In the genomic region with DNA sequence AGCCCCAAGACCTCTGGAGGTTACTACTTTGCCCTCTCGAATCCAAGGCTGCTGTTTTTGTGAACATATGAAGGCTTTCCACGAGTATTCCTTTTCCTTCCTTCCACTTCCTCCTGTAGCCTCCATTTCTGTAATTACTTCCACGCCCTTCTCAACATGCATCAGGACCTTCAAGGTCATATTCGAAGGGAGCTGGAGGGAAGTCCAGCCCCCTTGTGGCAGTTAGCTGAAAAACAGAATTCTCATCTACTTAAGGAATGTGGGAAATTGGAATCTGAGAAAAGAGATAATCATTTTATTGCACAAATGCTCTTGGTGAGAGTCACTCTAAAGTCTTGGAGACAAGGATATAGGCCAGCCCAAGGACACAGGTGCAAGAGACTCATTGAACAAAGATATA, we compare ENCODE assay signal across 17 cellular contexts.
DNase-seq lines count a peak whose midpoint lies in the region; ATAC-seq and TF ChIP-seq lines count a peak whose summit lies in the region.
"Had no signal": no experiment of that assay in that cellular context is flagged by ENCODE, and none has a peak within 500 bp of the region (broad histone marks: within the 10 kb centered on the region; RNA-seq: fewer than 3 reads in every experiment).

No MANE protein-coding gene starts in this region.

- H3K27me3 Mint-ChIP-seq in H9 (ENCODE audit: low read depth) = no peaks in the 10 kb centered on the region
- H3K27me3 Mint-ChIP-seq: activated B cell treated with CpG ODN at 0.5 μM for 24 hours, memory B cell had no signal

- H3K4me3 Mint-ChIP-seq in H9 = no peak overlapping the region; a peak in 1 of 5 replicates
- H3K4me3 Mint-ChIP-seq: activated B cell treated with CpG ODN at 0.5 μM for 24 hours, memory B cell had no signal

- no peak overlapping the region for H2AK5ac ChIP-seq in H9 (ENCODE audit: insufficient read length, low read length)

- no peak overlapping the region for H3K56ac ChIP-seq in H9 (ENCODE audit: insufficient read length, low read depth, low read length)

- H3K9me3 ChIP-seq in H9 (ENCODE audit: control insufficient read depth, low read depth, low read length) = no peaks in the 10 kb centered on the region
- H3K9me3 ChIP-seq: gastrocnemius medialis had no signal

- no peak for ATAC-seq in HG02588 (IDR thresholded peaks at IDR 0.05; ENCODE audit: unreplicated experiment)
- ATAC-seq in HG03280 (IDR thresholded peaks at IDR 0.05; ENCODE audit: unreplicated experiment) = no peak
- ATAC-seq: gastrocnemius medialis, right cardiac atrium had no signal

- H3K23ac ChIP-seq in H9 (ENCODE audit: insufficient read length, low read depth, low read length) = no peak overlapping the region

- H4K8ac ChIP-seq in H9 (replicated peaks; ENCODE audit: insufficient read length, low read depth, low read length) = no peak overlapping the region

- H3K36me3 Mint-ChIP-seq in H9 (ENCODE audit: insufficient read depth in 1 of 3, low read depth in 3 of 3) = peaks cover 0 to 5% (median 2%) of the 10 kb centered on the region in 3 experiments; a peak in 2 of 7 replicates
- H3K36me3 Mint-ChIP-seq: memory B cell had no signal

- peaks cover 0 to 3% of the 10 kb centered on the region in 2 experiments; a peak in 1 of 5 replicates for H3K9me3 Mint-ChIP-seq in H9

- H3K9ac ChIP-seq in H9 (ENCODE audit: extremely low read depth, insufficient read length, low read length) = no peak overlapping the region
- H3K9ac ChIP-seq: BLaER1 treated with 17β-estradiol and CSF1 and Interleukin-3, amounts not matched to agents 10 nM and 100 nM had no signal

- H2AFZ ChIP-seq in H9 (ENCODE audit: low read length) = no peak overlapping the region

- H3K4me2 ChIP-seq in H9 (ENCODE audit: insufficient read depth, insufficient read length, low read length) = no peak overlapping the region
- H3K4me2 ChIP-seq: BLaER1 treated with 17β-estradiol and CSF1 and Interleukin-3, amounts not matched to agents 10 nM and 100 nM had no signal

- H3K4me1 Mint-ChIP-seq in H9 = peaks cover 9 to 13% of the 10 kb centered on the region in 2 experiments
- H3K4me1 Mint-ChIP-seq: activated B cell treated with CpG ODN at 0.5 μM for 24 hours, memory B cell had no signal

- H3K27ac ChIP-seq in C4-2B (no peak overlapping the region), H9 (ENCODE audit: insufficient read length, low read depth, low read length) (no peak overlapping the region)
- H3K27ac ChIP-seq: BLaER1 treated with 17β-estradiol and CSF1 and Interleukin-3, amounts not matched to agents 10 nM and 100 nM; gastrocnemius medialis had no signal

- no peak overlapping the region for H2BK5ac ChIP-seq in H9 (ENCODE audit: insufficient read length, low read length)

- H2BK12ac ChIP-seq in H9 (ENCODE audit: insufficient read length, low read depth, low read length) = no peak overlapping the region

- TF ChIP-seq CTCF in C4-2B (conservative IDR thresholded peaks at IDR 0.05) (peak; percentile 41), H9 (conservative IDR thresholded peaks at IDR 0.05) (peak; percentile 58; the same call in 2 of the 3 replicates), kidney epithelial cell (IDR thresholded peaks at IDR 0.05; ENCODE audit: insufficient read depth, low read length, poor library complexity, severe bottlenecking) (peak; percentile 17)

- no peaks in the 10 kb centered on the region for H4K20me1 ChIP-seq in H9 (ENCODE audit: control insufficient read depth, insufficient read depth, insufficient read length)
- H4K20me1 ChIP-seq: BLaER1 treated with 17β-estradiol and CSF1 and Interleukin-3, amounts not matched to agents 10 nM and 100 nM had no signal

- no peak overlapping the region for H2BK20ac ChIP-seq in H9 (ENCODE audit: low read depth, low read length, poor library complexity, severe bottlenecking)

- H3K14ac ChIP-seq in H9 (ENCODE audit: insufficient read depth, low read length) = no peak overlapping the region

- no peak overlapping the region for H3T11ph ChIP-seq in H9 (ENCODE audit: low read length)

- no peak for DNase-seq in H9
- peak; percentile 19 for DNase-seq in RKO (ENCODE audit: low spot score)
- DNase-seq in kidney epithelial cell (ENCODE audit: low read depth) = no peak
- no peak for DNase-seq in activated T-cell treated with anti-CD3 and anti-CD28 coated beads, Interleukin-2, amount 50 U/mL, for 48 hours
- DNase-seq in NCI-H2107 treated with DMSO at 0.1 percent for 48 hours (lab: John Stamatoyannopoulos, UW; ENCODE audit: unreplicated experiment) = no peak
- DNase-seq: activated B cell treated with CpG ODN at 0.5 μM for 24 hours; activated effector memory CD4-positive, alpha-beta T cell treated with Interleukin-2 at 50 U/mL for 16 hours; gastrocnemius medialis; NCI-H1436; right cardiac atrium; stimulated activated CD4-positive, alpha-beta T cell treated with anti-CD3 and anti-CD28 coated beads, Interleukin-1b, Interleukin-23, amount 100 ng/mL, for 48 hours; T-helper 1 cell had no signal

- no peaks in the 10 kb centered on the region for H3K79me1 ChIP-seq in H9 (ENCODE audit: insufficient read depth, low read depth, low read length, poor library complexity, severe bottlenecking)

- no peak overlapping the region for H3K27ac Mint-ChIP-seq in H9
- H3K27ac Mint-ChIP-seq: activated B cell treated with CpG ODN at 0.5 μM for 24 hours, memory B cell had no signal

- H3K18ac ChIP-seq in H9 (ENCODE audit: insufficient read length, low read depth, low read length) = no peak overlapping the region

- no peak overlapping the region for H4K5ac ChIP-seq in H9 (ENCODE audit: insufficient read length, low read depth, low read length)

- H3K36me3 ChIP-seq in kidney epithelial cell (ENCODE audit: control insufficient read depth, insufficient read depth, low read length) = no peaks in the 10 kb centered on the region
- H3K36me3 ChIP-seq: BLaER1 treated with 17β-estradiol and CSF1 and Interleukin-3, amounts not matched to agents 10 nM and 100 nM; gastrocnemius medialis had no signal

- H3K4me3 ChIP-seq in kidney epithelial cell (ENCODE audit: low read depth, low read length) = no peak overlapping the region
- H3K4me3 ChIP-seq: BLaER1 treated with 17β-estradiol and CSF1 and Interleukin-3, amounts not matched to agents 10 nM and 100 nM; gastrocnemius medialis had no signal

- H3K4ac ChIP-seq in H9 (ENCODE audit: low read depth, low read length) = no peak overlapping the region

- no peaks in the 10 kb centered on the region for H3K23me2 ChIP-seq in H9 (ENCODE audit: insufficient read length, low read depth, low read length, poor library complexity, severe bottlenecking)

- no peaks in the 10 kb centered on the region for H3K79me2 ChIP-seq in H9 (ENCODE audit: insufficient read depth, low read length)

- no peak overlapping the region for H2BK120ac ChIP-seq in H9 (ENCODE audit: low read depth, low read length, poor library complexity, severe bottlenecking)

- WGBS in H9 (ENCODE audit: extremely low coverage, insufficient read length, low lambda C conversion rate) = no CpG with 5 or more reads among the region's 4 CpGs

- H3K27me3 ChIP-seq in H9 (ENCODE audit: insufficient read depth, low read length) = no peaks in the 10 kb centered on the region
- no peaks in the 10 kb centered on the region for H3K27me3 ChIP-seq in kidney epithelial cell (ENCODE audit: control insufficient read depth, insufficient read depth, low read length)
- H3K27me3 ChIP-seq: BLaER1 treated with 17β-estradiol and CSF1 and Interleukin-3, amounts not matched to agents 10 nM and 100 nM; gastrocnemius medialis had no signal

- no peak overlapping the region for H4K91ac ChIP-seq in H9 (ENCODE audit: insufficient read length, low read depth, low read length)

- H3K4me1 ChIP-seq in H9 (ENCODE audit: insufficient read depth, low read length) = no peaks in the 10 kb centered on the region
- H3K4me1 ChIP-seq: BLaER1 treated with 17β-estradiol and CSF1 and Interleukin-3, amounts not matched to agents 10 nM and 100 nM; gastrocnemius medialis had no signal

- H2BK15ac ChIP-seq in H9 (ENCODE audit: low read depth, low read length) = no peak overlapping the region
